In genomic region chr20:62874745-62875344, GRCh38 we compare ENCODE assay signal across 13 cellular contexts. TPM values are rescaled to one million over a fixed set of nuclear protein-coding genes. Genes with fewer than 3 reads are reported as not detected.
DNase-seq lines count a peak whose midpoint lies in the region; ATAC-seq, FAIRE-seq and TF ChIP-seq lines count a peak whose summit lies in the region.
"Had no signal": no experiment of that assay in that cellular context is flagged by ENCODE, and none has a peak within 500 bp of the region (broad histone marks: within the 10 kb centered on the region; RNA-seq: fewer than 3 reads in every experiment).

No MANE protein-coding gene starts in this region.

- CTCF ChIA-PET in A549 (lab: Yijun Ruan, JAX), result interaction anchor here (0.5 to 8.1 kb wide), 22 partner anchors 11 to 179 kb away, joined by 3 to 121 read pairs (median 6); partner anchors contain the start of gene TCFL5
- CTCF ChIA-PET in activated CD4-positive, alpha-beta memory T cell treated with anti-CD3 and anti-CD28 coated beads for 36 hours (lab: Charles Lee), result interaction anchor here (1.7 to 1.8 kb wide), 2 partner anchors 32 to 134 kb away, joined by 4 to 7 read pairs; no protein-coding TSS in a partner anchor

- ATAC-seq in A549 (peak in 1 of 2 experiments; percentile 31; a peak in 3 of 6 replicates), gastroesophageal sphincter (no peak)

- no peak for TF ChIP-seq RAD21 in A549 (conservative IDR thresholded peaks at IDR 0.05 in 1 of 2, IDR thresholded peaks at IDR 0.05 in 1 of 2)

- no peaks in the 10 kb centered on the region for H3K9me3 Mint-ChIP-seq in activated CD4-positive, alpha-beta memory T cell treated with anti-CD3 and anti-CD28 coated beads for 36 hours

- POLR2A ChIA-PET in A549 (lab: Yijun Ruan, JAX), result interaction anchor here (0.6 to 2.1 kb wide), 8 partner anchors 12 to 385 kb away, joined by 3 to 12 read pairs (median 4); partner anchors contain the start of genes GID8 and TCFL5
- POLR2A ChIA-PET in activated CD4-positive, alpha-beta memory T cell treated with anti-CD3 and anti-CD28 coated beads for 36 hours (lab: Charles Lee), result no interaction called here

- TF ChIP-seq CTCF in A549 (IDR thresholded peaks at IDR 0.05) (no peak), gastroesophageal sphincter (IDR thresholded peaks at IDR 0.05) (no peak), esophagus squamous epithelium (IDR thresholded peaks at IDR 0.05) (no peak)

- H3K36me3 Mint-ChIP-seq in activated CD4-positive, alpha-beta memory T cell treated with anti-CD3 and anti-CD28 coated beads for 36 hours, result no peaks in the 10 kb centered on the region

- DNase-seq in A549 (ENCODE audit: low read depth in 1 of 2, low spot score in 1 of 2) (peak in 1 of 2 experiments; percentile 62), DMS53 treated with DMSO at 0.1 percent for 48 hours (lab: John Stamatoyannopoulos, UW; ENCODE audit: unreplicated experiment) (peak; percentile 51), RPMI7951 (ENCODE audit: low read depth) (peak; percentile 56), cerebellum (ENCODE audit: low spot score) (no peak), iPS-NIHi11 (ENCODE audit: low spot score) (no peak), esophagus squamous epithelium (lab: John Stamatoyannopoulos, UW) (no peak)
- no peak for DNase-seq in activated CD4-positive, alpha-beta memory T cell treated with anti-CD3 and anti-CD28 coated beads for 36 hours
- DNase-seq: NCI-H187 treated with DMSO at 0.1 percent for 48 hours had no signal

- H3K27ac Mint-ChIP-seq in activated CD4-positive, alpha-beta memory T cell treated with anti-CD3 and anti-CD28 coated beads for 36 hours, result no peak overlapping the region

- TF ChIP-seq POLR2A in A549 (IDR thresholded peaks at IDR 0.05; ENCODE audit: low read length) (no peak), gastroesophageal sphincter (IDR thresholded peaks at IDR 0.05) (no peak), esophagus squamous epithelium (IDR thresholded peaks at IDR 0.05) (no peak)

- H3K4me3 ChIP-seq in A549, result peak overlapping the region; percentile 35; the same call in 2 of the 3 replicates
- no peak overlapping the region for H3K4me3 ChIP-seq in gastroesophageal sphincter
- H3K4me3 ChIP-seq in esophagus squamous epithelium, result no peak overlapping the region
- H3K4me3 ChIP-seq: left lung, prostate gland, thyroid gland had no signal

- H3K9me3 ChIP-seq in A549 (no peaks in the 10 kb centered on the region; the same call in 2 of the 3 replicates), gastroesophageal sphincter (no peaks in the 10 kb centered on the region), esophagus squamous epithelium (no peaks in the 10 kb centered on the region)
- H3K9me3 ChIP-seq: left lung, prostate gland, thyroid gland had no signal

- intact Hi-C loops in activated CD4-positive, alpha-beta memory T cell treated with anti-CD3 and anti-CD28 coated beads for 36 hours (cut with micrococcal nuclease), result no loop called here
- intact Hi-C loops in esophagus squamous epithelium (cut with DNase I), result loop anchor here (10.0 kb wide), 1 partner anchor 140 kb away; no protein-coding TSS in a partner anchor

- no peak for TF ChIP-seq EP300 in A549 (IDR thresholded peaks at IDR 0.05)
- TF ChIP-seq EP300 in gastroesophageal sphincter (IDR thresholded peaks at IDR 0.05), result no peak

- H3K4me3 Mint-ChIP-seq in activated CD4-positive, alpha-beta memory T cell treated with anti-CD3 and anti-CD28 coated beads for 36 hours, result no peak overlapping the region

- H3K27me3 ChIP-seq in gastroesophageal sphincter, result no peaks in the 10 kb centered on the region
- H3K27me3 ChIP-seq in esophagus squamous epithelium, result no peaks in the 10 kb centered on the region
- H3K27me3 ChIP-seq: foreskin keratinocyte, thyroid gland had no signal

- H3K4me2 ChIP-seq in A549, result peak overlapping the region; percentile 97

- WGBS in A549 (ENCODE audit: missing lambda C conversion rate), result 8% methylated on average over 15 of the region's 20 CpGs
- WGBS in gastroesophageal sphincter (ENCODE audit: low coverage in 1 of 2), 2 donors, result 85 to 100% methylated on average over 1 to 7 of the region's 20 CpGs
- 85 to 86% methylated on average over 8 to 15 of the region's 20 CpGs for WGBS in esophagus squamous epithelium, 2 donors

- no peaks in the 10 kb centered on the region for H3K27me3 Mint-ChIP-seq in activated CD4-positive, alpha-beta memory T cell treated with anti-CD3 and anti-CD28 coated beads for 36 hours

- H3K4me1 Mint-ChIP-seq in activated CD4-positive, alpha-beta memory T cell treated with anti-CD3 and anti-CD28 coated beads for 36 hours (ENCODE audit: low read depth), result peaks cover 12% of the 10 kb centered on the region

- no peak for FAIRE-seq in A549 (lab: Jason Lieb, UNC)

- H3K36me3 ChIP-seq in gastroesophageal sphincter (peaks cover 0 to 13% of the 10 kb centered on the region in 2 donors), esophagus squamous epithelium (peaks cover 0 to 16% (median 0%) of the 10 kb centered on the region in 3 donors)
- H3K36me3 ChIP-seq: prostate gland, thyroid gland had no signal

- H3K27ac ChIP-seq in A549 (peak overlapping the region; percentile 84 to 87), gastroesophageal sphincter (peak overlapping the region in 3 of 4 donors; percentile 58 to 74 (median 63)), esophagus squamous epithelium (peak overlapping the region in 1 of 4 donors; percentile 21)
- H3K27ac ChIP-seq: foreskin keratinocyte had no signal

- H3K4me1 ChIP-seq in A549 (peaks cover 15% of the 10 kb centered on the region), gastroesophageal sphincter (peaks cover 0 to 32% (median 16%) of the 10 kb centered on the region in 3 donors), esophagus squamous epithelium (peaks cover 10 to 37% (median 25%) of the 10 kb centered on the region in 3 donors)
- H3K4me1 ChIP-seq: foreskin keratinocyte, prostate gland had no signal

TF ChIP-seq in A549, 52 proteins besides CTCF, POLR2A, EP300 and RAD21:
- peak; percentile 0; the same call in 1 of the 2 replicates for TF ChIP-seq E2F6 (IDR thresholded peaks at IDR 0.05; ENCODE audit: borderline replicate concordance, low read depth)
- peak in 1 of 2 experiments; percentile 76; a peak in 2 of 4 replicates for TF ChIP-seq CEBPB (IDR thresholded peaks at IDR 0.05)
- no peak for TF ChIP-seq HES2 (IDR thresholded peaks at IDR 0.05)

RNA-seq across cellular contexts. Expression of gene TCFL5, which starts 13.2 kb away (rescaled TPM):
- polyA plus RNA-seq in A549 (2011; rRNA removed) (7.1 and 7.3 TPM in 2 replicates), A549 (2017; fragmentation: RNase III; extraction: RNeasy Plus Mini Kit Qiagen cat#74134 plus additional on column Dnase treatment) (5.1 to 6.1 TPM (median 5.6 TPM) in 3 replicates)
- 3.6 and 3.8 TPM in 2 replicates for polyA plus RNA-seq in A549 (2012; cell fraction: cytosol; rRNA removed)
- polyA plus RNA-seq in A549 (2012; cell fraction: nucleus; rRNA removed), result 2.2 and 3.4 TPM in 2 replicates
- 2.0 and 2.9 TPM in 2 replicates for polyA minus RNA-seq in A549 (2011; rRNA and poly(A)+ RNA removed)
- 13.7 and 16.2 TPM in 2 replicates for total RNA-seq in RPMI7951 (2014; rRNA removed; shearing (Covaris generic))
- total RNA-seq in gastroesophageal sphincter (10 to 100 TPM; 12.0 to 28.9 (median 13.8) TPM), cerebellum (9.3 TPM), esophagus squamous epithelium (1 to 10 TPM; 5.2 to 8.4 (median 7.2) TPM)
- total RNA-seq in activated CD4-positive, alpha-beta memory T cell treated with anti-CD3 and anti-CD28 coated beads for 36 hours, result 1 to 10 TPM; 4.7 to 5.0 TPM

RNA-seq across cellular contexts. Expression of gene DIDO1, which starts 51.5 kb away (rescaled TPM):
- polyA plus RNA-seq in A549 (2011; rRNA removed), result 12.6 and 15.3 TPM in 2 replicates
- 7.0 and 8.3 TPM in 2 replicates for polyA plus RNA-seq in A549 (2012; cell fraction: cytosol; rRNA removed)
- 30.1 and 39.5 TPM in 2 replicates for polyA plus RNA-seq in A549 (2012; cell fraction: nucleus; rRNA removed)
- polyA plus RNA-seq in A549 (2017; fragmentation: RNase III; extraction: RNeasy Plus Mini Kit Qiagen cat#74134 plus additional on column Dnase treatment), result 14.8 to 16.2 TPM (median 15.4 TPM) in 3 replicates
- 21.1 and 23.1 TPM in 2 replicates for polyA minus RNA-seq in A549 (2011; rRNA and poly(A)+ RNA removed)
- 30.0 and 32.1 TPM in 2 replicates for total RNA-seq in RPMI7951 (2014; rRNA removed; shearing (Covaris generic))
- 10 to 100 TPM; 49.5 to 75.8 (median 66.5) TPM for total RNA-seq in gastroesophageal sphincter
- 54.3 TPM for total RNA-seq in cerebellum
- 10 to 100 TPM; 46.6 to 48.4 TPM for total RNA-seq in activated CD4-positive, alpha-beta memory T cell treated with anti-CD3 and anti-CD28 coated beads for 36 hours
- total RNA-seq in esophagus squamous epithelium, result 10 to 100 TPM; 27.6 to 57.8 (median 36.7) TPM

RNA-seq across cellular contexts. Expression of gene COL9A3, which starts 58.0 kb away (rescaled TPM):
- 0.26 and 0.41 TPM in 2 replicates for polyA plus RNA-seq in A549 (2011; rRNA removed)
- 0.62 and 0.67 TPM in 2 replicates for polyA plus RNA-seq in A549 (2012; cell fraction: cytosol; rRNA removed)
- 2.1 and 2.5 TPM in 2 replicates for polyA plus RNA-seq in A549 (2012; cell fraction: nucleus; rRNA removed)
- 0.42 to 0.54 TPM (median 0.49 TPM) in 3 replicates for polyA plus RNA-seq in A549 (2017; fragmentation: RNase III; extraction: RNeasy Plus Mini Kit Qiagen cat#74134 plus additional on column Dnase treatment)
- polyA minus RNA-seq in A549 (2011; rRNA and poly(A)+ RNA removed), result 0.29 TPM in 1 of 2 replicates, not detected in the other
- total RNA-seq in RPMI7951 (2014; rRNA removed; shearing (Covaris generic)), result 4.1 and 5.9 TPM in 2 replicates
- 10 to 100 TPM in 2 of 4 donors, 1 to 10 TPM in 2; 8.8 to 29.9 (median 14.3) TPM for total RNA-seq in gastroesophageal sphincter
- total RNA-seq in cerebellum, result 3.8 TPM
- not detected for total RNA-seq in activated CD4-positive, alpha-beta memory T cell treated with anti-CD3 and anti-CD28 coated beads for 36 hours
- 1 to 10 TPM in 2 of 4 donors, not detected in 2; 2.2 to 2.3 TPM for total RNA-seq in esophagus squamous epithelium

Comparison
In these comparisons a context has a peak if more than half of its experiments do, and no peak if none do; other contexts are left out.
1. DNase-seq: peak in DMS53 treated with DMSO at 0.1 percent for 48 hours (single experiment) and RPMI7951 (single experiment); none in cerebellum (single experiment), activated CD4-positive, alpha-beta memory T cell treated with anti-CD3 and anti-CD28 coated beads for 36 hours (single experiment), iPS-NIHi11 (single experiment) and esophagus squamous epithelium (single experiment).